Comparison of ENCODE assay signal across 8 cellular contexts in the genomic region with DNA sequence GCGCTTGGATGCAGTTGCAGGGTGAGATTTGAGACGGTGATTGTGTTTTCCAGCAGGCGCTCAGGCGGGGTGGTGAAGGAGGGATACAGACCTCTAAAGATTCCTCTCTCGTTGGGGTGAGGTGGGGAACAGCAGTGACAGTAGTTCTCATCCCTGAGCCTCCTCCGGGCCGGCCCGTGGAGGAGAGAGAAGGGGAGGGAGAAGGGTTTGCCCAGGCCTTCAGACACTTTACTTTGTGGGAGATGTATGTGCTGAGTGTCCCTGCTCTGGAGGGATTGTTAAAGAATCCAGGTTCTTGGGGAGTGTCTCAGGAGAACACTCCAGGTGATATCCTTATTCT. TPM values are rescaled to one million over a fixed set of nuclear protein-coding genes. Genes with fewer than 3 reads are reported as not detected.
DNase-seq lines count a peak whose midpoint lies in the region; ATAC-seq and TF ChIP-seq lines count a peak whose summit lies in the region.

No MANE protein-coding gene starts in this region.

- H3K4me3 ChIP-seq in cardiac muscle cell, result peak overlapping the region; percentile 60
- peak overlapping the region; percentile 88 for H3K4me3 ChIP-seq in skeletal muscle cell (ENCODE audit: low read depth, low read length)

- no peak for TF ChIP-seq CTCF in cardiac muscle cell (IDR thresholded peaks at IDR 0.05; ENCODE audit: low read depth, low read length)

- peak overlapping the region; percentile 97 for H3K4me3 Mint-ChIP-seq in activated T-cell treated with anti-CD3 and anti-CD28 coated beads, Interleukin-2, amount 50 U/mL, for 4 hours
- peak overlapping the region; percentile 98 to 99 (median 99) for H3K4me3 Mint-ChIP-seq in T-cell

- H3K27me3 ChIP-seq in cardiac muscle cell, result no peaks in the 10 kb centered on the region

- no peak for DNase-seq in activated T-cell treated with anti-CD3 and anti-CD28 coated beads, Interleukin-2, amount 50 U/mL, for 4 hours
- DNase-seq in activated T-cell treated with anti-CD3 and anti-CD28 coated beads, Interleukin-2, amount 50 U/mL, for 48 hours, result no peak
- DNase-seq in T-cell, result no peak
- no peak for DNase-seq in cardiac muscle cell (ENCODE audit: low read depth in 1 of 2, low spot score in 1 of 2)
- no peak for DNase-seq in skeletal muscle cell (ENCODE audit: low read depth)
- DNase-seq in anterior cingulate cortex (lab: John Stamatoyannopoulos, UW), result no peak
- DNase-seq in SHP77 (lab: John Stamatoyannopoulos, UW), result no peak

- CTCF ChIA-PET in T-cell (lab: Charles Lee), result interaction anchor here in 1 of 2 donors (1.1 to 1.5 kb wide), 7 partner anchors 11 to 89 kb away, joined by 3 to 9 read pairs (median 5); partner anchors contain the start of genes HLA-DMA and TAP2

- no peaks in the 10 kb centered on the region for H3K36me3 Mint-ChIP-seq in activated T-cell treated with anti-CD3 and anti-CD28 coated beads, Interleukin-2, amount 50 U/mL, for 4 hours (ENCODE audit: insufficient read depth)
- no peaks in the 10 kb centered on the region for H3K36me3 Mint-ChIP-seq in T-cell

- no peaks in the 10 kb centered on the region for H3K4me1 ChIP-seq in cardiac muscle cell (ENCODE audit: low read depth)

- peaks cover 24% of the 10 kb centered on the region for H3K4me1 Mint-ChIP-seq in activated T-cell treated with anti-CD3 and anti-CD28 coated beads, Interleukin-2, amount 50 U/mL, for 4 hours (ENCODE audit: low read depth)
- peaks cover 36 to 49% (median 42%) of the 10 kb centered on the region in 3 donors for H3K4me1 Mint-ChIP-seq in T-cell

- H3K27ac ChIP-seq in cardiac muscle cell, result peak overlapping the region; percentile 89

- peak; percentile 9 to 17 for ATAC-seq in activated T-cell treated with anti-CD3 and anti-CD28 coated beads, Interleukin-2, amount 50 U/mL, for 4 hours
- peak; percentile 6 to 16 (median 13) for ATAC-seq in T-cell (replicated peaks in 1 of 4)
- no peak for ATAC-seq in GM21360 (IDR thresholded peaks at IDR 0.05; ENCODE audit: unreplicated experiment)

- no peaks in the 10 kb centered on the region for H3K36me3 ChIP-seq in cardiac muscle cell

- no peaks in the 10 kb centered on the region for H3K27me3 Mint-ChIP-seq in activated T-cell treated with anti-CD3 and anti-CD28 coated beads, Interleukin-2, amount 50 U/mL, for 4 hours (ENCODE audit: low read depth)
- no peaks in the 10 kb centered on the region for H3K27me3 Mint-ChIP-seq in T-cell

- no peaks in the 10 kb centered on the region for H3K9me3 Mint-ChIP-seq in activated T-cell treated with anti-CD3 and anti-CD28 coated beads, Interleukin-2, amount 50 U/mL, for 4 hours
- H3K9me3 Mint-ChIP-seq in T-cell, result no peaks in the 10 kb centered on the region

- H3K27ac Mint-ChIP-seq in T-cell, result peak overlapping the region; percentile 95

- H3K9me3 ChIP-seq in cardiac muscle cell (ENCODE audit: low read depth), result no peaks in the 10 kb centered on the region

- POLR2A ChIA-PET in T-cell (lab: Charles Lee), result interaction anchor here in 1 of 2 donors (1.6 kb wide), 1 partner anchor 77 kb away, joined by 17 read pairs; no protein-coding TSS in a partner anchor

RNA-seq across cellular contexts. Expression of gene PSMB9, which starts 41.0 kb away (rescaled TPM):
- total RNA-seq in activated T-cell treated with anti-CD3 and anti-CD28 coated beads, Interleukin-2, amount 50 U/mL, for 4 hours, result 100 to 1,000 TPM; 208 to 241 (median 210) TPM
- total RNA-seq in T-cell (100 to 1,000 TPM; 110 to 173 (median 134) TPM), cardiac muscle cell (2.0 and 4.5 TPM in 2 replicates)
- polyA plus RNA-seq in cardiac muscle cell, result 5.9 and 11.0 TPM in 2 replicates

RNA-seq across cellular contexts. Expression of gene TAP1, which starts 41.5 kb away (rescaled TPM):
- 100 to 1,000 TPM; 457 to 505 (median 503) TPM for total RNA-seq in activated T-cell treated with anti-CD3 and anti-CD28 coated beads, Interleukin-2, amount 50 U/mL, for 4 hours
- total RNA-seq in T-cell (100 to 1,000 TPM; 117 to 163 (median 147) TPM), cardiac muscle cell (6.8 and 11.6 TPM in 2 replicates)
- 11.2 and 12.6 TPM in 2 replicates for polyA plus RNA-seq in cardiac muscle cell

RNA-seq across cellular contexts. Expression of gene HLA-DMB, which starts 45.9 kb away (rescaled TPM):
- 1 to 10 TPM in 2 of 3 donors, under 1 TPM in 1; 0.46 to 1.6 (median 1.4) TPM for total RNA-seq in activated T-cell treated with anti-CD3 and anti-CD28 coated beads, Interleukin-2, amount 50 U/mL, for 4 hours
- total RNA-seq in T-cell (10 to 100 TPM in 3 of 5 donors, 1 to 10 TPM in 2; 8.8 to 30.6 (median 10.6) TPM), cardiac muscle cell (not detected in 2 replicates)
- polyA plus RNA-seq in cardiac muscle cell, result not detected in 2 replicates

RNA-seq across cellular contexts. Expression of gene PSMB8, which starts 51.1 kb away (rescaled TPM):
- total RNA-seq in activated T-cell treated with anti-CD3 and anti-CD28 coated beads, Interleukin-2, amount 50 U/mL, for 4 hours, result 100 to 1,000 TPM; 327 to 343 (median 337) TPM
- total RNA-seq in T-cell, result 100 to 1,000 TPM; 131 to 171 (median 150) TPM
- 0.21 and 0.42 TPM in 2 replicates for total RNA-seq in cardiac muscle cell
- 0.57 and 0.66 TPM in 2 replicates for polyA plus RNA-seq in cardiac muscle cell

RNA-seq across cellular contexts. Expression of gene TAP2, which starts 56.4 kb away (rescaled TPM):
- total RNA-seq in activated T-cell treated with anti-CD3 and anti-CD28 coated beads, Interleukin-2, amount 50 U/mL, for 4 hours, result 100 to 1,000 TPM; 288 to 334 (median 305) TPM
- total RNA-seq in T-cell (100 to 1,000 TPM; 116 to 147 (median 140) TPM), cardiac muscle cell (2.6 and 5.1 TPM in 2 replicates)
- 2.1 and 2.5 TPM in 2 replicates for polyA plus RNA-seq in cardiac muscle cell

Comparison
In these comparisons a context has a peak if more than half of its experiments do, and no peak if none do; other contexts are left out.
1. RNA of gene PSMB9, which starts 41.0 kb away (total RNA-seq): 208 to 241 TPM in activated T-cell treated with anti-CD3 and anti-CD28 coated beads, Interleukin-2, amount 50 U/mL, for 4 hours and 110 to 173 TPM in T-cell; 2.0 to 4.5 TPM in cardiac muscle cell; every median in the first group is over 10 times any median in the second.